ENCODE assay signal across 20 cellular contexts in the genomic region with DNA sequence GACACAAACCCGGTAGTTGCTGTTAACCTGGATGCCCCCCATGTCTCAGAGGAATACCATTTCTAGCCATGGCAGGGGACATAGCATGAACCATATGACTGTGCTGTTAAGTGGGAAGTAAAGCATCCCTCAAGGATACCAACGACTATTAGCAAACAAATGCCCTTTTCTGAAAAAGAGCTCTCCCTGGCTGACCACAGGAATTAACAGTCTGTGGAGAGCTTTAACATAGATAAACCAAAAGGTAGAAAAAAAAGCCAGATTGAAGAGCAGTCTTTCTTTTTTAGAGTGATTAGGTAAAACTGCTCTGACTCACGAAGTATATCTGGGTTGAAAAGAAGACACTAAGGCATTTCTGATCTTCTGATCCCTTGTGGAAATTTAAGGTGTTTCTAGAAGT.
DNase-seq lines count a peak whose midpoint lies in the region; ATAC-seq and TF ChIP-seq lines count a peak whose summit lies in the region.
"Had no signal": no experiment of that assay in that cellular context is flagged by ENCODE, and none has a peak within 500 bp of the region (broad histone marks: within the 10 kb centered on the region; RNA-seq: fewer than 3 reads in every experiment).

No MANE protein-coding gene starts in this region.

- H3K27ac ChIP-seq in temporal lobe (ENCODE audit: low read depth, low read length) = peak overlapping the region; percentile 27
- H3K27ac ChIP-seq: GM23248 had no signal

- peak; percentile 16 for DNase-seq in astrocyte of the spinal cord (ENCODE audit: low read depth, low spot score)
- peak; percentile 22 for DNase-seq in kidney glomerular epithelial cell (lab: John Stamatoyannopoulos, UW)
- no peak for DNase-seq in iPS-NIHi7 (ENCODE audit: extremely low spot score)
- DNase-seq in DMS153 treated with DMSO at 0.1 percent for 48 hours (lab: John Stamatoyannopoulos, UW; ENCODE audit: unreplicated experiment) = no peak
- DNase-seq in activated CD8-positive, alpha-beta memory T cell treated with anti-CD3 and anti-CD28 coated beads, Interleukin-2, amount 10 ng/mL, durations not matched to agents 7 days and 5 days = no peak
- DNase-seq: ACHN; BE2C; C1 segment of cervical spinal cord; CD4-positive, CD25-positive, alpha-beta regulatory T cell; CD8-positive, alpha-beta memory T cell; COR-L47; DMS79; GDM1; GM23248; IMR-90 had no signal

- in situ Hi-C loops in astrocyte of the spinal cord (cut with HindIII; ENCODE audit: low sequenced_read_pairs) = no loop called here

- CTCF ChIA-PET in activated CD8-positive, alpha-beta memory T cell treated with anti-CD3 and anti-CD28 coated beads, Interleukin-2, amount 10 ng/mL, durations not matched to agents 7 days and 5 days (lab: Charles Lee) = no interaction called here

- TF ChIP-seq CTCF in astrocyte of the spinal cord (IDR thresholded peaks at IDR 0.05; ENCODE audit: low read depth, low read length) (no peak), nephron (IDR thresholded peaks at IDR 0.05; ENCODE audit: unreplicated experiment in 3 of 3) (no peak)

- peak overlapping the region; percentile 12 to 78 (median 38) for H3K27ac Mint-ChIP-seq in nephron
- no peak overlapping the region for H3K27ac Mint-ChIP-seq in activated CD8-positive, alpha-beta memory T cell treated with anti-CD3 and anti-CD28 coated beads, Interleukin-2, amount 10 ng/mL, durations not matched to agents 7 days and 5 days
- H3K27ac Mint-ChIP-seq: CD4-positive, CD25-positive, alpha-beta regulatory T cell; CD8-positive, alpha-beta memory T cell had no signal

- H3K4me3 Mint-ChIP-seq in nephron = no peak overlapping the region
- no peak overlapping the region for H3K4me3 Mint-ChIP-seq in activated CD8-positive, alpha-beta memory T cell treated with anti-CD3 and anti-CD28 coated beads, Interleukin-2, amount 10 ng/mL, durations not matched to agents 7 days and 5 days
- H3K4me3 Mint-ChIP-seq: CD4-positive, CD25-positive, alpha-beta regulatory T cell; CD8-positive, alpha-beta memory T cell had no signal

- H3K4me3 ChIP-seq in astrocyte of the spinal cord (ENCODE audit: low read depth, low read length) = no peak overlapping the region
- H3K4me3 ChIP-seq: GM23248, HAP-1, K562 had no signal

- no peaks in the 10 kb centered on the region for H3K27me3 Mint-ChIP-seq in nephron (ENCODE audit: low read depth)
- H3K27me3 Mint-ChIP-seq in activated CD8-positive, alpha-beta memory T cell treated with anti-CD3 and anti-CD28 coated beads, Interleukin-2, amount 10 ng/mL, durations not matched to agents 7 days and 5 days = no peaks in the 10 kb centered on the region
- H3K27me3 Mint-ChIP-seq: CD4-positive, CD25-positive, alpha-beta regulatory T cell had no signal

- no peak for ATAC-seq in GM18861 (IDR thresholded peaks at IDR 0.05; ENCODE audit: unreplicated experiment)
- ATAC-seq in activated CD8-positive, alpha-beta memory T cell treated with anti-CD3 and anti-CD28 coated beads, Interleukin-2, amount 10 ng/mL, durations not matched to agents 7 days and 5 days = no peak
- ATAC-seq: K562 had no signal

- H3K9me3 Mint-ChIP-seq in nephron = peaks cover 25% of the 10 kb centered on the region
- H3K9me3 Mint-ChIP-seq in activated CD8-positive, alpha-beta memory T cell treated with anti-CD3 and anti-CD28 coated beads, Interleukin-2, amount 10 ng/mL, durations not matched to agents 7 days and 5 days (ENCODE audit: low read depth) = no peaks in the 10 kb centered on the region

- peaks cover 91% of the 10 kb centered on the region for H3K36me3 Mint-ChIP-seq in nephron (ENCODE audit: low read depth)
- no peaks in the 10 kb centered on the region for H3K36me3 Mint-ChIP-seq in activated CD8-positive, alpha-beta memory T cell treated with anti-CD3 and anti-CD28 coated beads, Interleukin-2, amount 10 ng/mL, durations not matched to agents 7 days and 5 days
- H3K36me3 Mint-ChIP-seq: CD4-positive, CD25-positive, alpha-beta regulatory T cell had no signal

- H3K4me1 Mint-ChIP-seq in nephron = peaks cover 29% of the 10 kb centered on the region
- H3K4me1 Mint-ChIP-seq in activated CD8-positive, alpha-beta memory T cell treated with anti-CD3 and anti-CD28 coated beads, Interleukin-2, amount 10 ng/mL, durations not matched to agents 7 days and 5 days = no peaks in the 10 kb centered on the region
- H3K4me1 Mint-ChIP-seq: CD4-positive, CD25-positive, alpha-beta regulatory T cell; CD8-positive, alpha-beta memory T cell had no signal

Comparison
In these comparisons a context has a peak if more than half of its experiments do, and no peak if none do; other contexts are left out.
1. DNase-seq: peak in astrocyte of the spinal cord (single experiment) and kidney glomerular epithelial cell (single experiment); none in iPS-NIHi7 (single experiment), DMS153 treated with DMSO at 0.1 percent for 48 hours (single experiment) and activated CD8-positive, alpha-beta memory T cell treated with anti-CD3 and anti-CD28 coated beads, Interleukin-2, amount 10 ng/mL, durations not matched to agents 7 days and 5 days (single experiment).